ENCODE assay signal across 9 cellular contexts in genomic region chr14:56002876-56003625, GRCh38.
A peak's percentile ranks its signal among the peaks of the same experiment; 100 is the strongest.
DNase-seq lines count a peak whose midpoint lies in the region; TF ChIP-seq lines count a peak whose summit lies in the region.
"Had no signal": no experiment of that assay in that cellular context is flagged by ENCODE, and none has a peak within 500 bp of the region (broad histone marks: within the 10 kb centered on the region; RNA-seq: fewer than 3 reads in every experiment).

No MANE protein-coding gene starts in this region.

- no peaks in the 10 kb centered on the region for H3K27me3 Mint-ChIP-seq in Caco-2 (ENCODE audit: insufficient read depth, unreplicated experiment)
- peaks cover 66% of the 10 kb centered on the region for H3K27me3 Mint-ChIP-seq in T-helper 1 cell treated with Interleukin-12 subunit alpha and Interleukin-12 subunit beta and Interleukin-4 antibody, amounts not matched to agents 30 μg/mL and 1 μg/mL, for 36 hours (ENCODE audit: low read depth)
- peaks cover 3% of the 10 kb centered on the region for H3K27me3 Mint-ChIP-seq in endodermal cell (ENCODE audit: insufficient read depth)
- no peaks in the 10 kb centered on the region for H3K27me3 Mint-ChIP-seq in endothelial cell (ENCODE audit: unreplicated experiment)

- intact Hi-C loops in Caco-2 (cut with micrococcal nuclease; ENCODE audit: unreplicated experiment) = no loop called here

- H3K79me2 ChIP-seq in GM23248 (ENCODE audit: insufficient read depth) = no peaks in the 10 kb centered on the region

- no peaks in the 10 kb centered on the region for H4K20me1 ChIP-seq in GM23248 (ENCODE audit: insufficient read depth)

- H3K4me3 Mint-ChIP-seq in Caco-2 (ENCODE audit: unreplicated experiment) (no peak overlapping the region), endodermal cell (no peak overlapping the region), endothelial cell (ENCODE audit: unreplicated experiment) (no peak overlapping the region)
- no peak overlapping the region for H3K4me3 Mint-ChIP-seq in T-helper 1 cell treated with Interleukin-12 subunit alpha and Interleukin-12 subunit beta and Interleukin-4 antibody, amounts not matched to agents 30 μg/mL and 1 μg/mL, for 36 hours

- no peaks in the 10 kb centered on the region for H3K9me3 ChIP-seq in Caco-2
- H3K9me3 ChIP-seq in GM23248 (ENCODE audit: low read depth) = no peaks in the 10 kb centered on the region
- peaks cover 11% of the 10 kb centered on the region for H3K9me3 ChIP-seq in endodermal cell (ENCODE audit: control insufficient read depth, low read length)

- peak overlapping the region; percentile 57 for H3K9ac ChIP-seq in GM23248
- no peak overlapping the region for H3K9ac ChIP-seq in endodermal cell (ENCODE audit: extremely low read depth, low read length, poor library complexity, severe bottlenecking)

- H3K36me3 Mint-ChIP-seq in Caco-2 (ENCODE audit: insufficient read depth, unreplicated experiment) (no peaks in the 10 kb centered on the region), endodermal cell (ENCODE audit: low read depth) (no peaks in the 10 kb centered on the region), endothelial cell (ENCODE audit: low read depth, unreplicated experiment) (peaks cover 5% of the 10 kb centered on the region)
- H3K36me3 Mint-ChIP-seq in T-helper 1 cell treated with Interleukin-12 subunit alpha and Interleukin-12 subunit beta and Interleukin-4 antibody, amounts not matched to agents 30 μg/mL and 1 μg/mL, for 36 hours (ENCODE audit: low read depth) = no peaks in the 10 kb centered on the region

- H3K4me2 ChIP-seq in GM23248 (ENCODE audit: unreplicated experiment) = no peak overlapping the region

- H3K27me3 ChIP-seq in Caco-2 (replicated peaks; ENCODE audit: control insufficient read depth, insufficient read depth, low read length) (no peaks in the 10 kb centered on the region), GM23248 (replicated peaks; ENCODE audit: insufficient read depth) (no peaks in the 10 kb centered on the region), endodermal cell (ENCODE audit: control insufficient read depth, insufficient read depth, low read length, poor library complexity, severe bottlenecking) (no peaks in the 10 kb centered on the region)

- H3K4me1 ChIP-seq in Caco-2 (peaks cover 35% of the 10 kb centered on the region), GM23248 (ENCODE audit: insufficient read depth) (peaks cover 28% of the 10 kb centered on the region), endodermal cell (ENCODE audit: control insufficient read depth, insufficient read depth, low read length) (peaks cover 9% of the 10 kb centered on the region)

- H3F3A ChIP-seq in GM23248 (ENCODE audit: insufficient read depth) = peaks cover 29% of the 10 kb centered on the region

- in situ Hi-C loops in GM23248 (cut with MboI) = loop anchor here (5.0 kb wide), 1 partner anchor 334 kb away; no protein-coding TSS in a partner anchor

- H3K9me3 Mint-ChIP-seq in Caco-2 (ENCODE audit: unreplicated experiment) = peaks cover 20% of the 10 kb centered on the region
- peaks cover 24% of the 10 kb centered on the region for H3K9me3 Mint-ChIP-seq in T-helper 1 cell treated with Interleukin-12 subunit alpha and Interleukin-12 subunit beta and Interleukin-4 antibody, amounts not matched to agents 30 μg/mL and 1 μg/mL, for 36 hours
- H3K9me3 Mint-ChIP-seq in endodermal cell = peaks cover 23% of the 10 kb centered on the region
- H3K9me3 Mint-ChIP-seq in endothelial cell (ENCODE audit: unreplicated experiment) = no peaks in the 10 kb centered on the region

- H3K36me3 ChIP-seq in Caco-2 (ENCODE audit: control insufficient read depth, insufficient read depth, low read length) (no peaks in the 10 kb centered on the region), GM23248 (ENCODE audit: low read depth) (no peaks in the 10 kb centered on the region), endodermal cell (ENCODE audit: control insufficient read depth, insufficient read depth, low read length) (no peaks in the 10 kb centered on the region)

- BruUV-seq in Caco-2 (replicated peaks; lab: Mats Ljungman, UMichigan) = no TSS peak

- peak overlapping the region; percentile 9; the same call in 1 of the 2 replicates for H2AFZ ChIP-seq in GM23248

- DNase-seq in Caco-2 (no peak), GM23248 (no peak), endodermal cell (no peak), mesenteric fat pad (ENCODE audit: low spot score) (no peak), endothelial cell (ENCODE audit: low spot score) (no peak), ecto neural progenitor cell (ENCODE audit: low spot score) (no peak)
- DNase-seq in activated CD4-positive, CD25-positive, alpha-beta regulatory T cell (lab: John Stamatoyannopoulos, UW) = no peak
- DNase-seq: SW 1271 had no signal

- H3K4me1 Mint-ChIP-seq in Caco-2 (ENCODE audit: low read depth, unreplicated experiment) = peaks cover 15% of the 10 kb centered on the region
- H3K4me1 Mint-ChIP-seq in T-helper 1 cell treated with Interleukin-12 subunit alpha and Interleukin-12 subunit beta and Interleukin-4 antibody, amounts not matched to agents 30 μg/mL and 1 μg/mL, for 36 hours (ENCODE audit: low read depth) = peaks cover 25% of the 10 kb centered on the region
- peaks cover 24% of the 10 kb centered on the region for H3K4me1 Mint-ChIP-seq in endodermal cell
- H3K4me1 Mint-ChIP-seq in endothelial cell (ENCODE audit: unreplicated experiment) = peaks cover 15% of the 10 kb centered on the region

- WGBS in GM23248 (ENCODE audit: low coverage in 1 of 2, low lambda C conversion rate in 2 of 2, missing lambda C conversion rate in 2 of 2), 2 experiments = 93 to 94% methylated on average over 11 of the region's 11 CpGs
- 84 to 89% methylated on average over 3 to 9 of the region's 11 CpGs for WGBS in endodermal cell (ENCODE audit: insufficient coverage in 1 of 2, insufficient read length in 1 of 2), 2 experiments

- no peak for TF ChIP-seq CTCF in Caco-2 (IDR thresholded peaks at IDR 0.05; ENCODE audit: insufficient read depth in 1 of 2, low read depth in 1 of 2, low read length in 1 of 2, severe bottlenecking in 1 of 2, unreplicated experiment in 1 of 2)
- peak; percentile 14 for TF ChIP-seq CTCF in endodermal cell (conservative IDR thresholded peaks at IDR 0.05)
- no peak for TF ChIP-seq CTCF in endothelial cell (IDR thresholded peaks at IDR 0.05; ENCODE audit: unreplicated experiment)

- H3K27ac ChIP-seq in GM23248 = peak overlapping the region; percentile 54
- H3K27ac ChIP-seq in endodermal cell (ENCODE audit: low read depth, low read length) = peak overlapping the region; percentile 62

- H3K27ac Mint-ChIP-seq in Caco-2 (ENCODE audit: unreplicated experiment) (peak overlapping the region; percentile 22), endodermal cell (no peak overlapping the region), endothelial cell (ENCODE audit: unreplicated experiment) (no peak overlapping the region)
- H3K27ac Mint-ChIP-seq in T-helper 1 cell treated with Interleukin-12 subunit alpha and Interleukin-12 subunit beta and Interleukin-4 antibody, amounts not matched to agents 30 μg/mL and 1 μg/mL, for 36 hours = peak overlapping the region; percentile 45

- no peak overlapping the region for H3K4me3 ChIP-seq in Caco-2 (ENCODE audit: low read depth, low read length)
- no peak overlapping the region for H3K4me3 ChIP-seq in GM23248
- no peak overlapping the region for H3K4me3 ChIP-seq in endodermal cell (ENCODE audit: low read length)

- no peaks in the 10 kb centered on the region for H3K9me2 ChIP-seq in GM23248 (ENCODE audit: insufficient read depth)

- CTCF ChIA-PET in Caco-2 (lab: Charles Lee) = no interaction called here

- POLR2A ChIA-PET in Caco-2 (lab: Charles Lee) = no interaction called here

Comparison
In these comparisons a context has a peak if more than half of its experiments do, and no peak if none do; other contexts are left out.
1. H3K27ac Mint-ChIP-seq: peak in Caco-2 (single experiment) and T-helper 1 cell treated with Interleukin-12 subunit alpha and Interleukin-12 subunit beta and Interleukin-4 antibody, amounts not matched to agents 30 μg/mL and 1 μg/mL, for 36 hours (single experiment); none in endodermal cell (single experiment) and endothelial cell (single experiment).